Comparison of ENCODE assay signal across 11 cellular contexts in the genomic region with DNA sequence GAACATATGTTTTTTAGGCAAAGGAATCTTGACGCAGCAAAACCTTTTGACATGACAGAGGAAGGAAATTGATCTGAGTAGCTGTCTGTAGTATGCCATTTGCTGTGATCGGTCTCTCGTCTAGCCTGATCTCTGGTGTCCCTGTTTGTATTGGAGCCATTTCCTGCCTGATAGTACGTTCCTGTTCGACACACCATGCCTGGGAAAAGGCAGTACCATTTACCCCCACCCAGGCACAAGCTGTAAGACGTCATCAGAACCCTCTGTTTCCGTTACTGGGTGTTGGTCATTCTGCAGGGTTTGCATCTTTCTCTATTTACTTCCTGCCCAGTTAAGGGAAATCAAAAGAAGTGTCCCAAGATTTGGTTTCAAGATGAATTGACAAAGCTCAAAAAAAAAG.
DNase-seq lines count a peak whose midpoint lies in the region; ATAC-seq and TF ChIP-seq lines count a peak whose summit lies in the region.
"Had no signal": no experiment of that assay in that cellular context is flagged by ENCODE, and none has a peak within 500 bp of the region (broad histone marks: within the 10 kb centered on the region; RNA-seq: fewer than 3 reads in every experiment).

No MANE protein-coding gene starts in this region.

- no peaks in the 10 kb centered on the region for H3K36me3 ChIP-seq in CD8-positive, alpha-beta T cell (ENCODE audit: insufficient read depth, low read length)
- no peaks in the 10 kb centered on the region for H3K36me3 ChIP-seq in psoas muscle (ENCODE audit: insufficient read depth in 1 of 2, low read depth in 1 of 2)

- TF ChIP-seq CTCF in CD8-positive, alpha-beta T cell (IDR thresholded peaks at IDR 0.05): no peak
- no peak for TF ChIP-seq CTCF in psoas muscle (IDR thresholded peaks at IDR 0.05)

- peak overlapping the region; percentile 27 for H3K4me3 Mint-ChIP-seq in CD8-positive, alpha-beta T cell

- no peak overlapping the region for H3K4me3 ChIP-seq in CD8-positive, alpha-beta T cell (ENCODE audit: low read depth, low read length)
- no peak overlapping the region for H3K4me3 ChIP-seq in psoas muscle

- H3K27me3 ChIP-seq in CD8-positive, alpha-beta T cell (ENCODE audit: insufficient read depth, low read length): no peaks in the 10 kb centered on the region
- peaks cover 0 to 2% (median 0%) of the 10 kb centered on the region in 3 donors for H3K27me3 ChIP-seq in psoas muscle (ENCODE audit: insufficient read depth in 3 of 3, low read length in 2 of 3)

- H3K9me3 Mint-ChIP-seq in CD8-positive, alpha-beta T cell: no peaks in the 10 kb centered on the region

- no peaks in the 10 kb centered on the region for H3K4me1 ChIP-seq in CD8-positive, alpha-beta T cell (ENCODE audit: insufficient read depth, low read length)
- H3K4me1 ChIP-seq in psoas muscle: no peaks in the 10 kb centered on the region

- CTCF ChIA-PET in CD8-positive, alpha-beta T cell (lab: Charles Lee): interaction anchor here (1.1 to 1.5 kb wide), 3 partner anchors 11 to 169 kb away, joined by 3 to 4 read pairs (median 4); no protein-coding TSS in a partner anchor

- peak; percentile 38 for ATAC-seq in CD8-positive, alpha-beta T cell
- ATAC-seq in psoas muscle (peak in 3 of 4 donors; percentile 34 to 51 (median 46)), HG02588 (IDR thresholded peaks at IDR 0.05; ENCODE audit: unreplicated experiment) (no peak), HG02973 (IDR thresholded peaks at IDR 0.05; ENCODE audit: unreplicated experiment) (no peak), HG03097 (IDR thresholded peaks at IDR 0.05; ENCODE audit: low FRiP score, unreplicated experiment) (no peak)

- WGBS in psoas muscle, 3 donors: 39 to 48% (median 44%) methylated on average over 7 of the region's 7 CpGs

- no peak overlapping the region for H3K27ac Mint-ChIP-seq in CD8-positive, alpha-beta T cell

- H3K27ac ChIP-seq in CD8-positive, alpha-beta T cell (ENCODE audit: low read depth, low read length): no peak overlapping the region
- no peak overlapping the region for H3K27ac ChIP-seq in psoas muscle
- H3K27ac ChIP-seq: HL-60 had no signal

- POLR2A ChIA-PET in CD8-positive, alpha-beta T cell (lab: Charles Lee): interaction anchor here (1.9 kb wide), 1 partner anchor 9 kb away, joined by 5 read pairs; no protein-coding TSS in a partner anchor

- peak in 2 of 7 experiments; percentile 1 to 10 for DNase-seq in CD8-positive, alpha-beta T cell
- DNase-seq in UCSD-AML1 (lab: John Stamatoyannopoulos, UW; ENCODE audit: unreplicated experiment) (peak; percentile 58), globus pallidus (ENCODE audit: low spot score) (peak; percentile 33), psoas muscle (no peak), SW 1271 (lab: John Stamatoyannopoulos, UW) (no peak)
- DNase-seq: HCEC 1CT, NCI-H2029 treated with DMSO at 0.1 percent for 48 hours had no signal

- H3K9me3 ChIP-seq in CD8-positive, alpha-beta T cell (ENCODE audit: low read length): no peaks in the 10 kb centered on the region
- no peaks in the 10 kb centered on the region for H3K9me3 ChIP-seq in psoas muscle

- peaks cover 16% of the 10 kb centered on the region for H3K4me1 Mint-ChIP-seq in CD8-positive, alpha-beta T cell (ENCODE audit: low read depth)

- intact Hi-C loops in CD8-positive, alpha-beta T cell (cut with DNase I, micrococcal nuclease): no loop called here
- intact Hi-C loops in psoas muscle (cut with DNase I): no loop called here

- no peaks in the 10 kb centered on the region for H3K27me3 Mint-ChIP-seq in CD8-positive, alpha-beta T cell (ENCODE audit: low read depth)

- H3K36me3 Mint-ChIP-seq in CD8-positive, alpha-beta T cell: no peaks in the 10 kb centered on the region

Comparison
In these comparisons a context has a peak if more than half of its experiments do, and no peak if none do; other contexts are left out.
1. ATAC-seq: peak in CD8-positive, alpha-beta T cell (single experiment) and psoas muscle (3 of 4); none in HG02588 (single experiment), HG02973 (single experiment) and HG03097 (single experiment).
2. DNase-seq: peak in UCSD-AML1 (single experiment) and globus pallidus (single experiment); none in psoas muscle (0 of 2) and SW 1271 (0 of 2).